Comparison of ENCODE assay signal across 8 cellular contexts in genomic region chr20:25195014-25195961, GRCh38. TPM values are rescaled to one million over a fixed set of nuclear protein-coding genes. Genes with fewer than 3 reads are reported as not detected.
DNase-seq lines count a peak whose midpoint lies in the region; ATAC-seq and TF ChIP-seq lines count a peak whose summit lies in the region.

Gene ENTPD6 (plus strand): TSS chr20:25195712. CDS start chr20:25206537, 10,825 bp downstream.

- H3K27ac ChIP-seq in colonic mucosa = peak within 1 kb of the TSS; percentile 94

- H3K9me3 ChIP-seq in BE2C (no peaks in the 10 kb centered on the region), colonic mucosa (no peaks in the 10 kb centered on the region)

- TF ChIP-seq CTCF in BE2C (IDR thresholded peaks at IDR 0.05; ENCODE audit: low read depth, low read length) = peak; percentile 42; the same call in 1 of the 2 replicates
- TF ChIP-seq CTCF in colonic mucosa (IDR thresholded peaks at IDR 0.05) = no peak

- H3K36me3 ChIP-seq in BE2C (no peaks in the 10 kb centered on the region), colonic mucosa (no peaks in the 10 kb centered on the region)

- H3K27me3 ChIP-seq in BE2C (no peaks in the 10 kb centered on the region), colonic mucosa (no peaks in the 10 kb centered on the region)

- H3K4me1 ChIP-seq in BE2C (peaks cover 9% of the 10 kb centered on the region), colonic mucosa (peaks cover 10% of the 10 kb centered on the region)

- peak within 1 kb of the TSS; percentile 94 to 99 for H3K9ac ChIP-seq in colonic mucosa (ENCODE audit: low read depth in 2 of 2, low read length in 2 of 2)

- DNase-seq in BE2C = peak; percentile 96
- peak; percentile 93 for DNase-seq in GM19238 (ENCODE audit: insufficient read length, low spot score)
- DNase-seq in NCI-H510A treated with DMSO at 0.1 percent for 48 hours (lab: John Stamatoyannopoulos, UW) = peak; percentile 95
- peak; percentile 91 for DNase-seq in activated CD4-positive, alpha-beta T cell treated with anti-CD3 and anti-CD28 coated beads for 48 hours
- peak; percentile 94 for DNase-seq in colonic mucosa
- peak; percentile 97 for DNase-seq in left kidney (ENCODE audit: low read depth, low spot score)
- peak; percentile 88 for DNase-seq in stimulated activated CD4-positive, alpha-beta T cell treated with anti-CD3 and anti-CD28 coated beads, Interleukin-1b, Interleukin-23, amount 100 ng/mL, for 48 hours

- ATAC-seq in HG03439 (IDR thresholded peaks at IDR 0.05; ENCODE audit: unreplicated experiment) = peak; percentile 78

- intact Hi-C loops in colonic mucosa (cut with DNase I) = loop anchor here (5.0 kb wide), 2 partner anchors 52 to 202 kb away; partner anchors contain the start of gene PYGB

- H3K4me3 ChIP-seq in BE2C (ENCODE audit: low read depth, low read length) (peak within 1 kb of the TSS; percentile 92), colonic mucosa (peak within 1 kb of the TSS; percentile 83)

RNA-seq across cellular contexts. Expression of gene ENTPD6, which starts in this region (rescaled TPM):
- 91.1 TPM for polyA plus RNA-seq in BE2C (2012; ENCODE audit: insufficient read depth, insufficient read length, low read depth)
- 100 to 1,000 TPM; 120 to 201 TPM for total RNA-seq in colonic mucosa

Comparison
In these comparisons a context has a peak if more than half of its experiments do, and no peak if none do; other contexts are left out.
1. Peak in every context shown above with its lines: DNase-seq, ATAC-seq, H3K4me3 ChIP-seq and H3K27ac ChIP-seq.